1 cellular context compared by ENCODE assay signal in the genomic region with DNA sequence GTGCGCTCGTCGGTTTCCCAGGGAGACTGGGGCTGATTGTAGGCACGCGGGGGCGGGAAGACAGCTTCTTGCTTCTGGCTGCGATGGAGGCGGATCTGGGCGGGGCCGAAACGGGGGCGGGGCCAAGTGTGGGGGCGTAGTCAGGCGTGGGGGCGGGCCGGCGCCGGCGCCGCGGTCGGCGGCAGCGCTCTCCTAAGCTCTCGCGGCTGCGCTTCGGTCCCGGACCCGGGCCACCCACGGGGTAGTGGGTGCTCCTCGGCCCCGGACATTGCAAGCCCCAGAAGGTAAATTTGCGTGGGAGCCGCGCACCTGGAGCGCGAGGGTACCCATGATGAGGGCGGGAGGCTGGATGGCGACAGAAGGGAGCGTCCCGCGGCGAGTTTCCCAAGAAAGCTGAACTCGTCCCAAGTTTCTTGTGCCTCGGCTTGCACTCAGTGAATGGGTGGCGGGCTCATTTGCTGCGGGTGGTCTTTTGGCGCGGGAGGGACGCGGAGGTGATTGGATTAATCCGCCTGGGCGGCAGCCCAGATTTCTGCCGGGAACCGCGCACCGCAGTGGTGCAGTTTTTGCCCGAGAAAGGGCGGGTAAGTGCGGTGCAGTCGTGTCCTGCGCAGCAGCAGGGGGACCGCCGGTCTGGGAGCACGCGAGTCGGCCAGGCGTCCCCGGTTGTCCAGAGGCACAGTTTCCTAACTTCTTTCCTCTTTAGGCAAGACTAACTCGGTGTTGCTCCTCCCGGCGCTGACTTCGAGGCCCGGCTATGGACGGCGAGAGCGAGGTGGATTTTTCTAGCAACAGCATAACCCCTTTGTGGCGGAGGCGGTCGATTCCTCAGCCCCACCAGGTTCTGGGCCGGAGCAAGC.
TF ChIP-seq lines count a peak whose summit lies in the region.

A gene with protein sequence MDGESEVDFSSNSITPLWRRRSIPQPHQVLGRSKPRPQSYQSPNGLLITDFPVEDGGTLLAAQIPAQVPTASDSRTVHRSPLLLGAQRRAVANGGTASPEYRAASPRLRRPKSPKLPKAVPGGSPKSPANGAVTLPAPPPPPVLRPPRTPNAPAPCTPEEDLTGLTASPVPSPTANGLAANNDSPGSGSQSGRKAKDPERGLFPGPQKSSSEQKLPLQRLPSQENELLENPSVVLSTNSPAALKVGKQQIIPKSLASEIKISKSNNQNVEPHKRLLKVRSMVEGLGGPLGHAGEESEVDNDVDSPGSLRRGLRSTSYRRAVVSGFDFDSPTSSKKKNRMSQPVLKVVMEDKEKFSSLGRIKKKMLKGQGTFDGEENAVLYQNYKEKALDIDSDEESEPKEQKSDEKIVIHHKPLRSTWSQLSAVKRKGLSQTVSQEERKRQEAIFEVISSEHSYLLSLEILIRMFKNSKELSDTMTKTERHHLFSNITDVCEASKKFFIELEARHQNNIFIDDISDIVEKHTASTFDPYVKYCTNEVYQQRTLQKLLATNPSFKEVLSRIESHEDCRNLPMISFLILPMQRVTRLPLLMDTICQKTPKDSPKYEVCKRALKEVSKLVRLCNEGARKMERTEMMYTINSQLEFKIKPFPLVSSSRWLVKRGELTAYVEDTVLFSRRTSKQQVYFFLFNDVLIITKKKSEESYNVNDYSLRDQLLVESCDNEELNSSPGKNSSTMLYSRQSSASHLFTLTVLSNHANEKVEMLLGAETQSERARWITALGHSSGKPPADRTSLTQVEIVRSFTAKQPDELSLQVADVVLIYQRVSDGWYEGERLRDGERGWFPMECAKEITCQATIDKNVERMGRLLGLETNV (plus strand): TSS at position 155 of the 860 bp plus-strand sequence. CDS start 603 bp downstream, at position 758.

TF ChIP-seq in SK-N-SH treated with all-trans-retinoic acid at 6 μM for 48 hours, 23 proteins besides CTCF, POLR2A, EP300 and RAD21 (continued from another document):
- TF ChIP-seq, protein P1, sequence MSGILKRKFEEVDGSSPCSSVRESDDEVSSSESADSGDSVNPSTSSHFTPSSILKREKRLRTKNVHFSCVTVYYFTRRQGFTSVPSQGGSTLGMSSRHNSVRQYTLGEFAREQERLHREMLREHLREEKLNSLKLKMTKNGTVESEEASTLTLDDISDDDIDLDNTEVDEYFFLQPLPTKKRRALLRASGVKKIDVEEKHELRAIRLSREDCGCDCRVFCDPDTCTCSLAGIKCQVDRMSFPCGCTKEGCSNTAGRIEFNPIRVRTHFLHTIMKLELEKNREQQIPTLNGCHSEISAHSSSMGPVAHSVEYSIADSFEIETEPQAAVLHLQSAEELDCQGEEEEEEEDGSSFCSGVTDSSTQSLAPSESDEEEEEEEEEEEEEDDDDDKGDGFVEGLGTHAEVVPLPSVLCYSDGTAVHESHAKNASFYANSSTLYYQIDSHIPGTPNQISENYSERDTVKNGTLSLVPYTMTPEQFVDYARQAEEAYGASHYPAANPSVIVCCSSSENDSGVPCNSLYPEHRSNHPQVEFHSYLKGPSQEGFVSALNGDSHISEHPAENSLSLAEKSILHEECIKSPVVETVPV (CRISPR knock-in tag; IDR thresholded peaks at IDR 0.05): no peak
- no peak for TF ChIP-seq ZNF8 (CRISPR knock-in tag; IDR thresholded peaks at IDR 0.05)
- TF ChIP-seq ARNTL (CRISPR knock-in tag; IDR thresholded peaks at IDR 0.05; ENCODE audit: borderline replicate concordance, low read depth): no peak
- TF ChIP-seq, protein P2, sequence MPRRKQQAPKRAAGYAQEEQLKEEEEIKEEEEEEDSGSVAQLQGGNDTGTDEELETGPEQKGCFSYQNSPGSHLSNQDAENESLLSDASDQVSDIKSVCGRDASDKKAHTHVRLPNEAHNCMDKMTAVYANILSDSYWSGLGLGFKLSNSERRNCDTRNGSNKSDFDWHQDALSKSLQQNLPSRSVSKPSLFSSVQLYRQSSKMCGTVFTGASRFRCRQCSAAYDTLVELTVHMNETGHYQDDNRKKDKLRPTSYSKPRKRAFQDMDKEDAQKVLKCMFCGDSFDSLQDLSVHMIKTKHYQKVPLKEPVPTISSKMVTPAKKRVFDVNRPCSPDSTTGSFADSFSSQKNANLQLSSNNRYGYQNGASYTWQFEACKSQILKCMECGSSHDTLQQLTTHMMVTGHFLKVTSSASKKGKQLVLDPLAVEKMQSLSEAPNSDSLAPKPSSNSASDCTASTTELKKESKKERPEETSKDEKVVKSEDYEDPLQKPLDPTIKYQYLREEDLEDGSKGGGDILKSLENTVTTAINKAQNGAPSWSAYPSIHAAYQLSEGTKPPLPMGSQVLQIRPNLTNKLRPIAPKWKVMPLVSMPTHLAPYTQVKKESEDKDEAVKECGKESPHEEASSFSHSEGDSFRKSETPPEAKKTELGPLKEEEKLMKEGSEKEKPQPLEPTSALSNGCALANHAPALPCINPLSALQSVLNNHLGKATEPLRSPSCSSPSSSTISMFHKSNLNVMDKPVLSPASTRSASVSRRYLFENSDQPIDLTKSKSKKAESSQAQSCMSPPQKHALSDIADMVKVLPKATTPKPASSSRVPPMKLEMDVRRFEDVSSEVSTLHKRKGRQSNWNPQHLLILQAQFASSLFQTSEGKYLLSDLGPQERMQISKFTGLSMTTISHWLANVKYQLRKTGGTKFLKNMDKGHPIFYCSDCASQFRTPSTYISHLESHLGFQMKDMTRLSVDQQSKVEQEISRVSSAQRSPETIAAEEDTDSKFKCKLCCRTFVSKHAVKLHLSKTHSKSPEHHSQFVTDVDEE (CRISPR knock-in tag; IDR thresholded peaks at IDR 0.05): no peak
- TF ChIP-seq CSDC2 (CRISPR knock-in tag; IDR thresholded peaks at IDR 0.05): no peak
- TF ChIP-seq ZFP3 (CRISPR knock-in tag; IDR thresholded peaks at IDR 0.05): no peak
